2 cellular contexts compared by ENCODE assay signal in genomic region chr16:73049051-73049910, GRCh38.
TF ChIP-seq lines count a peak whose summit lies in the region.

No MANE protein-coding gene starts in this region.

TF ChIP-seq in A549, 52 proteins besides CTCF, POLR2A, EP300 and RAD21:
- TF ChIP-seq GATA3 (IDR thresholded peaks at IDR 0.05; ENCODE audit: borderline replicate concordance) (no peak), ZNF302 (CRISPR knock-in tag; IDR thresholded peaks at IDR 0.05) (no peak), EHMT2 (IDR thresholded peaks at IDR 0.05; ENCODE audit: low read depth) (no peak), NR3C1 (IDR thresholded peaks at IDR 0.05) (no peak), EHF (CRISPR knock-in tag; IDR thresholded peaks at IDR 0.05) (no peak), RARB (CRISPR knock-in tag; IDR thresholded peaks at IDR 0.05) (no peak), TP53 (CRISPR knock-in tag; IDR thresholded peaks at IDR 0.05) (no peak), SREBF2 (IDR thresholded peaks at IDR 0.05) (no peak), KDM5A (IDR thresholded peaks at IDR 0.05) (no peak), CBX2 (IDR thresholded peaks at IDR 0.05; ENCODE audit: borderline replicate concordance, low read depth) (no peak), JUNB (IDR thresholded peaks at IDR 0.05) (no peak), ZC3H11A (IDR thresholded peaks at IDR 0.05) (no peak), KDM1A (IDR thresholded peaks at IDR 0.05; ENCODE audit: low read depth) (no peak), FOSB (CRISPR knock-in tag; IDR thresholded peaks at IDR 0.05) (no peak)
- TF ChIP-seq, protein P1, sequence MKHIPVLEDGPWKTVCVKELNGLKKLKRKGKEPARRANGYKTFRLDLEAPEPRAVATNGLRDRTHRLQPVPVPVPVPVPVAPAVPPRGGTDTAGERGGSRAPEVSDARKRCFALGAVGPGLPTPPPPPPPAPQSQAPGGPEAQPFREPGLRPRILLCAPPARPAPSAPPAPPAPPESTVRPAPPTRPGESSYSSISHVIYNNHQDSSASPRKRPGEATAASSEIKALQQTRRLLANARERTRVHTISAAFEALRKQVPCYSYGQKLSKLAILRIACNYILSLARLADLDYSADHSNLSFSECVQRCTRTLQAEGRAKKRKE (CRISPR knock-in tag; IDR thresholded peaks at IDR 0.05; ENCODE audit: low read depth), result no peak

TF ChIP-seq in IMR-90, 13 proteins besides CTCF, POLR2A, EP300 and RAD21:
- TF ChIP-seq RFX5 (IDR thresholded peaks at IDR 0.05; ENCODE audit: low read depth, low read length) (no peak), SMC3 (IDR thresholded peaks at IDR 0.05; ENCODE audit: low read depth, low read length) (no peak), CHD1 (IDR thresholded peaks at IDR 0.05; ENCODE audit: low read depth, low read length) (no peak), MAFK (IDR thresholded peaks at IDR 0.05; ENCODE audit: low read depth, low read length) (no peak), USF2 (IDR thresholded peaks at IDR 0.05; ENCODE audit: low read depth, low read length) (no peak), CEBPB (IDR thresholded peaks at IDR 0.05; ENCODE audit: low read depth, low read length) (no peak)
